14 cellular contexts compared by ENCODE assay signal in genomic region chr20:63643966-63644365, GRCh38. TPM values are rescaled to one million over a fixed set of nuclear protein-coding genes. Genes with fewer than 3 reads are reported as not detected.
DNase-seq lines count a peak whose midpoint lies in the region; ATAC-seq, FAIRE-seq and TF ChIP-seq lines count a peak whose summit lies in the region.
"Had no signal": no experiment of that assay in that cellular context is flagged by ENCODE, and none has a peak within 500 bp of the region (broad histone marks: within the 10 kb centered on the region; RNA-seq: fewer than 3 reads in every experiment).

No MANE protein-coding gene starts in this region.

- peaks cover 3% of the 10 kb centered on the region for H3K27me3 Mint-ChIP-seq in activated CD4-positive, alpha-beta memory T cell treated with anti-CD3 and anti-CD28 coated beads, Interleukin-2, amount 10 ng/mL, durations not matched to agents 7 days and 5 days
- H3K27me3 Mint-ChIP-seq in activated CD4-positive, alpha-beta memory T cell treated with anti-CD3 and anti-CD28 coated beads for 36 hours = no peaks in the 10 kb centered on the region
- peaks cover 22% of the 10 kb centered on the region for H3K27me3 Mint-ChIP-seq in glutamatergic neuron (ENCODE audit: unreplicated experiment)

- peak overlapping the region; percentile 24 for H3K4me3 Mint-ChIP-seq in activated CD4-positive, alpha-beta memory T cell treated with anti-CD3 and anti-CD28 coated beads, Interleukin-2, amount 10 ng/mL, durations not matched to agents 7 days and 5 days
- H3K4me3 Mint-ChIP-seq in activated CD4-positive, alpha-beta memory T cell treated with anti-CD3 and anti-CD28 coated beads for 36 hours = no peak overlapping the region
- H3K4me3 Mint-ChIP-seq in glutamatergic neuron (ENCODE audit: unreplicated experiment) = no peak overlapping the region

- H3K27ac ChIP-seq in spleen = no peak overlapping the region

- H3K9me3 Mint-ChIP-seq in activated CD4-positive, alpha-beta memory T cell treated with anti-CD3 and anti-CD28 coated beads, Interleukin-2, amount 10 ng/mL, durations not matched to agents 7 days and 5 days = no peaks in the 10 kb centered on the region
- H3K9me3 Mint-ChIP-seq in activated CD4-positive, alpha-beta memory T cell treated with anti-CD3 and anti-CD28 coated beads for 36 hours = no peaks in the 10 kb centered on the region
- peaks cover 14% of the 10 kb centered on the region for H3K9me3 Mint-ChIP-seq in glutamatergic neuron (ENCODE audit: unreplicated experiment)
- H3K9me3 Mint-ChIP-seq: H9 had no signal

- CTCF ChIA-PET in activated CD4-positive, alpha-beta memory T cell treated with anti-CD3 and anti-CD28 coated beads, Interleukin-2, amount 10 ng/mL, durations not matched to agents 7 days and 5 days (lab: Charles Lee) = interaction anchor here (2.9 kb wide), 1 partner anchor 13 kb away, joined by 22 read pairs; the partner anchor contains the start of gene RTEL1
- CTCF ChIA-PET in activated CD4-positive, alpha-beta memory T cell treated with anti-CD3 and anti-CD28 coated beads for 36 hours (lab: Charles Lee) = interaction anchor here (1.0 kb wide), 1 partner anchor 220 kb away, joined by 5 read pairs; no protein-coding TSS in a partner anchor

- no peak for FAIRE-seq in GM12891 (lab: Jason Lieb, UNC)

- H3K27me3 ChIP-seq in NT2/D1 (ENCODE audit: insufficient read depth, insufficient read length) (no peaks in the 10 kb centered on the region), spleen (replicated peaks in 1 of 7) (no peaks in the 10 kb centered on the region)

- no peak for ATAC-seq in GM21825 (IDR thresholded peaks at IDR 0.05; ENCODE audit: unreplicated experiment)

- intact Hi-C loops in activated CD4-positive, alpha-beta memory T cell treated with anti-CD3 and anti-CD28 coated beads for 36 hours (cut with micrococcal nuclease) = no loop called here
- intact Hi-C loops in spleen (cut with DNase I; ENCODE audit: low total_unique reads) = no loop called here

- TF ChIP-seq CTCF in glutamatergic neuron (IDR thresholded peaks at IDR 0.05; ENCODE audit: partially characterized antibody, unreplicated experiment) = no peak
- no peak for TF ChIP-seq CTCF in spleen (IDR thresholded peaks at IDR 0.05 in 8 of 11, conservative IDR thresholded peaks at IDR 0.05 in 3 of 11)

- H3K27ac Mint-ChIP-seq in activated CD4-positive, alpha-beta memory T cell treated with anti-CD3 and anti-CD28 coated beads, Interleukin-2, amount 10 ng/mL, durations not matched to agents 7 days and 5 days = no peak overlapping the region
- no peak overlapping the region for H3K27ac Mint-ChIP-seq in activated CD4-positive, alpha-beta memory T cell treated with anti-CD3 and anti-CD28 coated beads for 36 hours
- H3K27ac Mint-ChIP-seq in glutamatergic neuron (ENCODE audit: unreplicated experiment) = peak overlapping the region; percentile 78
- H3K27ac Mint-ChIP-seq: H9 had no signal

- H3K36me3 Mint-ChIP-seq in activated CD4-positive, alpha-beta memory T cell treated with anti-CD3 and anti-CD28 coated beads, Interleukin-2, amount 10 ng/mL, durations not matched to agents 7 days and 5 days (ENCODE audit: low read depth) = peaks cover 7% of the 10 kb centered on the region
- H3K36me3 Mint-ChIP-seq in activated CD4-positive, alpha-beta memory T cell treated with anti-CD3 and anti-CD28 coated beads for 36 hours = no peaks in the 10 kb centered on the region
- no peaks in the 10 kb centered on the region for H3K36me3 Mint-ChIP-seq in glutamatergic neuron (ENCODE audit: unreplicated experiment)

- H3K9me3 ChIP-seq in NT2/D1 (ENCODE audit: insufficient read depth, low read length) (no peaks in the 10 kb centered on the region), spleen (no peaks in the 10 kb centered on the region)

- H3K36me3 ChIP-seq in NT2/D1 (ENCODE audit: insufficient read depth, insufficient read length, low read length) = peaks cover 6% of the 10 kb centered on the region
- peaks cover 0 to 13% (median 0%) of the 10 kb centered on the region in 6 donors for H3K36me3 ChIP-seq in spleen

- H3K4me1 ChIP-seq in NT2/D1 (ENCODE audit: insufficient read depth, insufficient read length) (peaks cover 21% of the 10 kb centered on the region), spleen (peaks cover 17 to 37% (median 29%) of the 10 kb centered on the region in 6 donors)

- no peak for DNase-seq in activated CD4-positive, alpha-beta memory T cell treated with anti-CD3 and anti-CD28 coated beads, Interleukin-2, amount 10 ng/mL, durations not matched to agents 7 days and 5 days
- no peak for DNase-seq in activated CD4-positive, alpha-beta memory T cell treated with anti-CD3 and anti-CD28 coated beads for 36 hours
- no peak for DNase-seq in NT2/D1 (ENCODE audit: low read depth, low spot score)
- no peak for DNase-seq in glutamatergic neuron
- peak; percentile 82 for DNase-seq in spleen
- DNase-seq in T-helper 9 cell = no peak
- no peak for DNase-seq in GM12891 (ENCODE audit: insufficient read length, low spot score)
- DNase-seq: H9, IMR-90, Karpas-422, NCI-H1105, NCI-H187, NCI-H69 had no signal

- 88 to 96% (median 92%) methylated on average over 15 of the region's 15 CpGs for WGBS in spleen, 5 donors

- POLR2A ChIA-PET in activated CD4-positive, alpha-beta memory T cell treated with anti-CD3 and anti-CD28 coated beads, Interleukin-2, amount 10 ng/mL, durations not matched to agents 7 days and 5 days (lab: Charles Lee) = interaction anchor here (0.9 to 3.6 kb wide), 2 partner anchors 9 to 14 kb away, joined by 3 to 18 read pairs; partner anchors contain the start of gene RTEL1
- POLR2A ChIA-PET in activated CD4-positive, alpha-beta memory T cell treated with anti-CD3 and anti-CD28 coated beads for 36 hours (lab: Charles Lee) = interaction anchor here (1.2 kb wide), 1 partner anchor 17 kb away, joined by 3 read pairs; the partner anchor contains the start of gene GMEB2

- H3K4me3 ChIP-seq in NT2/D1 (ENCODE audit: insufficient read length, low read depth) (no peak overlapping the region), spleen (no peak overlapping the region)

- TF ChIP-seq POLR2A in spleen (IDR thresholded peaks at IDR 0.05) = no peak
- TF ChIP-seq POLR2A in GM12891 (IDR thresholded peaks at IDR 0.05; ENCODE audit: low read depth, low read length) = no peak

- H3K9ac ChIP-seq in NT2/D1 (ENCODE audit: insufficient read length, low read depth) = peak overlapping the region; percentile 11

- H3K4me1 Mint-ChIP-seq in activated CD4-positive, alpha-beta memory T cell treated with anti-CD3 and anti-CD28 coated beads, Interleukin-2, amount 10 ng/mL, durations not matched to agents 7 days and 5 days = peaks cover 16% of the 10 kb centered on the region
- peaks cover 12% of the 10 kb centered on the region for H3K4me1 Mint-ChIP-seq in activated CD4-positive, alpha-beta memory T cell treated with anti-CD3 and anti-CD28 coated beads for 36 hours (ENCODE audit: low read depth)
- peaks cover 18% of the 10 kb centered on the region for H3K4me1 Mint-ChIP-seq in glutamatergic neuron (ENCODE audit: low read depth, unreplicated experiment)

TF ChIP-seq in GM12891, 5 proteins besides CTCF, POLR2A, EP300 and RAD21:
- TF ChIP-seq POU2F2 (IDR thresholded peaks at IDR 0.05; ENCODE audit: low read depth, low read length) = no peak
- no peak for TF ChIP-seq SPI1 (IDR thresholded peaks at IDR 0.05; ENCODE audit: low read depth, low read length)
- no peak for TF ChIP-seq TAF1 (IDR thresholded peaks at IDR 0.05; ENCODE audit: low read depth, low read length)
- TF ChIP-seq POLR2AphosphoS5 (IDR thresholded peaks at IDR 0.05; ENCODE audit: low read depth, low read length) = no peak
- TF ChIP-seq PAX5 (IDR thresholded peaks at IDR 0.05; ENCODE audit: insufficient read depth, low read length, severe bottlenecking) = no peak

RNA-seq across cellular contexts. Expression of gene STMN3, which starts 9.3 kb away (rescaled TPM):
- total RNA-seq in activated CD4-positive, alpha-beta memory T cell treated with anti-CD3 and anti-CD28 coated beads, Interleukin-2, amount 10 ng/mL, durations not matched to agents 7 days and 5 days = 10 to 100 TPM; 20.9 to 23.8 TPM
- total RNA-seq in activated CD4-positive, alpha-beta memory T cell treated with anti-CD3 and anti-CD28 coated beads for 36 hours = 10 to 100 TPM; 17.3 to 18.0 TPM
- total RNA-seq in glutamatergic neuron (ENCODE audit: unreplicated experiment) (459 TPM), spleen (10 to 100 TPM; 16.1 to 57.0 (median 44.0) TPM)
- polyA plus RNA-seq in spleen = 10 to 100 TPM; 21.2 to 38.9 (median 24.6) TPM
- polyA plus RNA-seq in GM12891 (2012; ENCODE audit: low read depth, missing spikeins) = 1.7 TPM

RNA-seq across cellular contexts. Expression of gene RTEL1, which starts 14.1 kb away (rescaled TPM):
- 10 to 100 TPM; 29.2 to 30.0 TPM for total RNA-seq in activated CD4-positive, alpha-beta memory T cell treated with anti-CD3 and anti-CD28 coated beads, Interleukin-2, amount 10 ng/mL, durations not matched to agents 7 days and 5 days
- total RNA-seq in activated CD4-positive, alpha-beta memory T cell treated with anti-CD3 and anti-CD28 coated beads for 36 hours = 10 to 100 TPM; 38.0 to 38.3 TPM
- 36.3 TPM for total RNA-seq in glutamatergic neuron (ENCODE audit: unreplicated experiment)
- 10 to 100 TPM; 36.4 to 49.8 (median 43.2) TPM for total RNA-seq in spleen
- polyA plus RNA-seq in spleen = 10 to 100 TPM in 2 of 3 donors, 1 to 10 TPM in 1; 7.3 to 23.1 (median 19.1) TPM
- polyA plus RNA-seq in GM12891 (2012; ENCODE audit: low read depth, missing spikeins) = 8.8 TPM

RNA-seq across cellular contexts. Expression of gene GMEB2, which starts 17.1 kb away (rescaled TPM):
- 10 to 100 TPM; 17.9 to 18.5 TPM for total RNA-seq in activated CD4-positive, alpha-beta memory T cell treated with anti-CD3 and anti-CD28 coated beads, Interleukin-2, amount 10 ng/mL, durations not matched to agents 7 days and 5 days
- total RNA-seq in activated CD4-positive, alpha-beta memory T cell treated with anti-CD3 and anti-CD28 coated beads for 36 hours = 10 to 100 TPM; 13.6 to 14.0 TPM
- total RNA-seq in glutamatergic neuron (ENCODE audit: unreplicated experiment) (12.8 TPM), spleen (10 to 100 TPM; 11.1 to 15.0 (median 13.9) TPM)
- polyA plus RNA-seq in spleen = 10 to 100 TPM in 2 of 3 donors, 1 to 10 TPM in 1; 8.6 to 12.9 (median 10.4) TPM
- polyA plus RNA-seq in GM12891 (2012; ENCODE audit: low read depth, missing spikeins) = 7.4 TPM

RNA-seq across cellular contexts. Expression of gene TNFRSF6B, which starts 52.5 kb away (rescaled TPM):
- not detected for total RNA-seq in activated CD4-positive, alpha-beta memory T cell treated with anti-CD3 and anti-CD28 coated beads, Interleukin-2, amount 10 ng/mL, durations not matched to agents 7 days and 5 days
- not detected for total RNA-seq in activated CD4-positive, alpha-beta memory T cell treated with anti-CD3 and anti-CD28 coated beads for 36 hours
- not detected for total RNA-seq in glutamatergic neuron (ENCODE audit: unreplicated experiment)
- total RNA-seq in spleen = 100 to 1,000 TPM in 1 of 7 donors, 10 to 100 TPM in 5, 1 to 10 TPM in 1; 8.9 to 104 (median 41.0) TPM
- polyA plus RNA-seq in spleen = 10 to 100 TPM; 12.3 to 28.1 (median 23.8) TPM
- polyA plus RNA-seq in GM12891 (2012; ENCODE audit: low read depth, missing spikeins) = 0.51 TPM
- total RNA-seq: H9 had no signal
